ENCODE assay signal across 9 cellular contexts in the genomic region with DNA sequence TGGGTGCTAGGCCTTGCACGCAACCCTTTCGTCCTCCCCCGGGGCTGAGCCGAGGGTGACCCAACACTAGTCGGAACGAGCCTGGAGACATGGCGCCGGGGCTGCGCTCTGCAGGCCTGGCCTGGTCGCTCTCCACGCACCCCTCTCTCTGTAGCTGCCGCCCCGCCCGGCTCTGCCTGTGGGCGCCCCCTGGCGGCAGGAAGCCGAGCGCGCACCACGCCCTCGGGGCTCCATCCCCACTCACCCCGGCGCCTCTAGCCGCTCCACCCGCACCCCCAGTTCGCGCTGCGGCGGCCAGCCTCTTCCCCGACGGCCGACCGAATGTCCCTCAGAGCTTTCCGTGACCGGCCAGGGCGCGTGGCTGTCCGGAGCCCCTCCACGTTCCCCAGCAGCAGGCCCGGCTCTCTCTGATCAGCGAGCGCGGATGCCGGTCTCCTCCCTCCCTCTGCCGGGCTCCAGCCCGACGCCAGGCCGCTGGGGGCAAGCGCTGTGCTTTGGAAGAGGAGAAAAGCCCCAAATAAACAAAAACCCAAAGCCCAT. TPM values are rescaled to one million over a fixed set of nuclear protein-coding genes. Genes with fewer than 3 reads are reported as not detected.
DNase-seq lines count a peak whose midpoint lies in the region; ATAC-seq and TF ChIP-seq lines count a peak whose summit lies in the region.
"Had no signal": no experiment of that assay in that cellular context is flagged by ENCODE, and none has a peak within 500 bp of the region (broad histone marks: within the 10 kb centered on the region; RNA-seq: fewer than 3 reads in every experiment).

No MANE protein-coding gene starts in this region.

- H3F3A ChIP-seq in MM.1S (ENCODE audit: insufficient read depth, low read length), result no peaks in the 10 kb centered on the region

- H2AFZ ChIP-seq in HCT116 (ENCODE audit: low read depth, low read length, poor library complexity, severe bottlenecking), result peak overlapping the region; percentile 88
- H2AFZ ChIP-seq in MM.1S (ENCODE audit: low read length), result peak overlapping the region; percentile 27; the same call in 1 of the 2 replicates

- intact Hi-C loops in HCT116 (cut with micrococcal nuclease) (loop anchor here (1.0 to 5.0 kb wide), 4 partner anchors 56 to 371 kb away; partner anchors contain the start of gene SHTN1), left lung (cut with DNase I) (no loop called here)
- intact Hi-C loops in activated CD4-positive, alpha-beta T cell treated with anti-CD3 and anti-CD28 coated beads for 36 hours (cut with DNase I, micrococcal nuclease), result loop anchor here (2.0 to 10.0 kb wide), 4 partner anchors 35 to 893 kb away; partner anchors contain the start of genes EMX2 (in 1 of the 2), ENO4 (in 1 of the 2) and GFRA1 (in 1 of the 2)

- H3K36me3 Mint-ChIP-seq in activated CD4-positive, alpha-beta T cell treated with anti-CD3 and anti-CD28 coated beads for 36 hours (ENCODE audit: low read depth), result no peaks in the 10 kb centered on the region

- peak; percentile 75 for TF ChIP-seq RAD21 in HCT116 (IDR thresholded peaks at IDR 0.05; ENCODE audit: low read depth)

- H3K9ac ChIP-seq in HCT116 (ENCODE audit: low read length), result no peak overlapping the region
- no peak overlapping the region for H3K9ac ChIP-seq in MM.1S (ENCODE audit: low read length)

- no peak overlapping the region for H3K27ac ChIP-seq in HCT116 (ENCODE audit: low read depth, low read length)
- no peak overlapping the region for H3K27ac ChIP-seq in MM.1S (ENCODE audit: low read length)
- no peak overlapping the region for H3K27ac ChIP-seq in left lung
- H3K27ac ChIP-seq: skin epidermis had no signal

- CTCF ChIA-PET in HCT116 (lab: Charles Lee), result interaction anchor here (0.6 to 17.7 kb wide), 24 partner anchors 8 to 534 kb away, joined by 3 to 629 read pairs (median 4); no protein-coding TSS in a partner anchor
- CTCF ChIA-PET in activated CD4-positive, alpha-beta T cell treated with anti-CD3 and anti-CD28 coated beads for 36 hours (lab: Charles Lee), result interaction anchor here (0.5 to 4.6 kb wide), 22 partner anchors 8 to 512 kb away, joined by 3 to 34 read pairs (median 6); no protein-coding TSS in a partner anchor

- H3K4me3 ChIP-seq in HCT116 (replicated peaks in 1 of 2; ENCODE audit: low read depth in 1 of 2, low read length in 2 of 2), result peak overlapping the region in 1 of 2 experiments; percentile 34; a peak in 2 of 4 replicates
- H3K4me3 ChIP-seq in MM.1S (ENCODE audit: low read length), result no peak overlapping the region
- no peak overlapping the region for H3K4me3 ChIP-seq in choroid plexus epithelial cell (ENCODE audit: low read depth, low read length)
- H3K4me3 ChIP-seq in left lung, result peak overlapping the region in 1 of 2 donors; percentile 14

- H3K9me3 ChIP-seq in HCT116 (ENCODE audit: control insufficient read depth in 1 of 2, insufficient read depth in 1 of 2, low read depth in 1 of 2, low read length in 2 of 2) (no peaks in the 10 kb centered on the region), MM.1S (replicated peaks; ENCODE audit: insufficient read depth, low read length) (no peaks in the 10 kb centered on the region), left lung (no peaks in the 10 kb centered on the region)

- no peaks in the 10 kb centered on the region for H3K9me3 Mint-ChIP-seq in activated CD4-positive, alpha-beta T cell treated with anti-CD3 and anti-CD28 coated beads for 36 hours (ENCODE audit: low read depth)

- H3K4me3 Mint-ChIP-seq in activated CD4-positive, alpha-beta T cell treated with anti-CD3 and anti-CD28 coated beads for 36 hours, result peak overlapping the region; percentile 26

- RAD21 ChIA-PET in HCT116 (lab: Charles Lee; ENCODE audit: low non-redundant PET in 1 of 2, low total read pairs in 2 of 2, uncharacterized antibody in 2 of 2, unreplicated experiment in 2 of 2), result interaction anchor here (1.8 to 4.8 kb wide), 2 partner anchors 371 kb away, joined by 10 to 30 read pairs; no protein-coding TSS in a partner anchor

- peaks cover 74% of the 10 kb centered on the region for H3K27me3 Mint-ChIP-seq in activated CD4-positive, alpha-beta T cell treated with anti-CD3 and anti-CD28 coated beads for 36 hours

- H4K20me1 ChIP-seq in HCT116 (ENCODE audit: insufficient read depth), result no peaks in the 10 kb centered on the region
- no peaks in the 10 kb centered on the region for H4K20me1 ChIP-seq in MM.1S (ENCODE audit: insufficient read depth, low read length)

- peak; percentile 78 to 97 (median 96) for TF ChIP-seq CTCF in HCT116 (IDR thresholded peaks at IDR 0.05 in 2 of 3, conservative IDR thresholded peaks at IDR 0.05 in 1 of 3; ENCODE audit: borderline replicate concordance in 1 of 3, insufficient read depth in 1 of 3, low read depth in 2 of 3, low read length in 2 of 3)
- TF ChIP-seq CTCF in MM.1S (IDR thresholded peaks at IDR 0.05; ENCODE audit: low read length), result peak; percentile 76
- peak; percentile 50 for TF ChIP-seq CTCF in choroid plexus epithelial cell (conservative IDR thresholded peaks at IDR 0.05; ENCODE audit: low read depth, low read length)
- TF ChIP-seq CTCF in left lung (IDR thresholded peaks at IDR 0.05), result peak; percentile 83 to 93

- H3K9me2 ChIP-seq in HCT116 (ENCODE audit: insufficient read depth) (no peaks in the 10 kb centered on the region), MM.1S (replicated peaks; ENCODE audit: insufficient read depth, low read length) (no peaks in the 10 kb centered on the region)

- no TSS peak for BruUV-seq in HCT116 (replicated peaks; lab: Mats Ljungman, UMichigan)

- POLR2A ChIA-PET in HCT116 (lab: Charles Lee), result interaction anchor here (1.0 kb wide), 1 partner anchor 381 kb away, joined by 4 read pairs; no protein-coding TSS in a partner anchor
- POLR2A ChIA-PET in activated CD4-positive, alpha-beta T cell treated with anti-CD3 and anti-CD28 coated beads for 36 hours (lab: Charles Lee), result no interaction called here

- peak; percentile 22 for TF ChIP-seq POLR2A in HCT116 (IDR thresholded peaks at IDR 0.05; ENCODE audit: borderline replicate concordance, extremely low read depth, insufficient read depth, insufficient read length)

- H3K27ac Mint-ChIP-seq in activated CD4-positive, alpha-beta T cell treated with anti-CD3 and anti-CD28 coated beads for 36 hours, result no peak overlapping the region

- peaks cover 2 to 24% of the 10 kb centered on the region in 2 experiments; a peak in 3 of 4 replicates for H3K4me1 ChIP-seq in HCT116 (ENCODE audit: control insufficient read depth in 1 of 2, insufficient read depth in 2 of 2, low read length in 2 of 2)
- H3K4me1 ChIP-seq in MM.1S (ENCODE audit: low read length), result no peaks in the 10 kb centered on the region
- H3K4me1 ChIP-seq in left lung, result peaks cover 6 to 33% of the 10 kb centered on the region in 2 donors

- H3K27me3 ChIP-seq in HCT116 (ENCODE audit: insufficient read depth, low read length), result peaks cover 13% of the 10 kb centered on the region; the same call in 1 of the 2 replicates
- H3K27me3 ChIP-seq in MM.1S (replicated peaks; ENCODE audit: insufficient read depth, low read length), result peaks cover 45% of the 10 kb centered on the region
- peaks cover 96 to 100% of the 10 kb centered on the region in 2 donors for H3K27me3 ChIP-seq in left lung

- no peaks in the 10 kb centered on the region for H3K79me2 ChIP-seq in HCT116 (ENCODE audit: insufficient read depth, low read length)
- H3K79me2 ChIP-seq in MM.1S (ENCODE audit: low read length), result no peaks in the 10 kb centered on the region

- DNase-seq in HCT116 (ENCODE audit: low read depth, low spot score) (no peak), MM.1S (peak; percentile 33), choroid plexus epithelial cell (ENCODE audit: low read depth) (peak; percentile 22), left lung (peak; percentile 54 to 96), NCI-H128 (lab: John Stamatoyannopoulos, UW; ENCODE audit: unreplicated experiment) (no peak)
- DNase-seq in activated CD4-positive, alpha-beta T cell treated with anti-CD3 and anti-CD28 coated beads for 36 hours, result peak; percentile 85
- peak; percentile 61 to 78 for DNase-seq in stimulated activated CD4-positive, alpha-beta T cell treated with anti-CD3 and anti-CD28 coated beads, Interleukin-4, amount 100 ng/mL, for 48 hours (ENCODE audit: low read depth in 2 of 2)

- peak overlapping the region; percentile 70 for H3K4me2 ChIP-seq in HCT116 (ENCODE audit: low read length)
- H3K4me2 ChIP-seq in MM.1S (ENCODE audit: low read depth, low read length), result peak overlapping the region; percentile 53

- H3K36me3 ChIP-seq in HCT116 (ENCODE audit: control insufficient read depth in 1 of 2, insufficient read depth in 2 of 2, low read length in 2 of 2) (no peaks in the 10 kb centered on the region), MM.1S (replicated peaks; ENCODE audit: insufficient read depth, low read length) (no peaks in the 10 kb centered on the region), left lung (no peaks in the 10 kb centered on the region)

- peaks cover 40% of the 10 kb centered on the region for H3K4me1 Mint-ChIP-seq in activated CD4-positive, alpha-beta T cell treated with anti-CD3 and anti-CD28 coated beads for 36 hours

- peak; percentile 88 for ATAC-seq in GM18498 (IDR thresholded peaks at IDR 0.05; ENCODE audit: unreplicated experiment)
- peak; percentile 91 for ATAC-seq in HCT116
- peak; percentile 88 for ATAC-seq in activated CD4-positive, alpha-beta T cell treated with anti-CD3 and anti-CD28 coated beads for 36 hours
- ATAC-seq in left lung, result peak; percentile 96

TF ChIP-seq in HCT116, 20 proteins besides CTCF, POLR2A, EP300 and RAD21:
- TF ChIP-seq EGR1 (IDR thresholded peaks at IDR 0.05; ENCODE audit: low read depth), result no peak
- TF ChIP-seq FOSL1 (IDR thresholded peaks at IDR 0.05; ENCODE audit: low read depth), result no peak
- peak; percentile 69 for TF ChIP-seq YY1 (IDR thresholded peaks at IDR 0.05; ENCODE audit: extremely low read depth, insufficient replicate concordance, low read depth, low read length)
- TF ChIP-seq ZFX (IDR thresholded peaks at IDR 0.05), result peak; percentile 75; the same call in 1 of the 2 replicates
- peak; percentile 93 for TF ChIP-seq TCF7L2 (IDR thresholded peaks at IDR 0.05; ENCODE audit: borderline replicate concordance, extremely low read depth, insufficient read depth, insufficient read length)
- 0 out of 2 replicates have a peak, but pooled peaks have one; percentile 15 for TF ChIP-seq POLR2AphosphoS5 (IDR thresholded peaks at IDR 0.05; ENCODE audit: low read depth, low read length)

RNA-seq across cellular contexts. Expression of gene KCNK18, which starts 29.1 kb away (rescaled TPM):
- total RNA-seq in HCT116 (2021; ENCODE audit: unreplicated experiment) (not detected), left lung (not detected)
- polyA plus RNA-seq in HCT116 (2012), result not detected in 2 replicates
- not detected for total RNA-seq in activated CD4-positive, alpha-beta T cell treated with anti-CD3 and anti-CD28 coated beads for 36 hours

RNA-seq across cellular contexts. Expression of gene VAX1, which starts 30.1 kb away (rescaled TPM):
- total RNA-seq in HCT116 (2021; ENCODE audit: unreplicated experiment), result not detected
- not detected in 2 replicates for polyA plus RNA-seq in HCT116 (2012)
- not detected for total RNA-seq in activated CD4-positive, alpha-beta T cell treated with anti-CD3 and anti-CD28 coated beads for 36 hours
- total RNA-seq in left lung, result not detected

Comparison
In these comparisons a context has a peak if more than half of its experiments do, and no peak if none do; other contexts are left out.
1. DNase-seq: peak in MM.1S (single experiment), activated CD4-positive, alpha-beta T cell treated with anti-CD3 and anti-CD28 coated beads for 36 hours (single experiment), choroid plexus epithelial cell (single experiment), left lung (2 of 2) and stimulated activated CD4-positive, alpha-beta T cell treated with anti-CD3 and anti-CD28 coated beads, Interleukin-4, amount 100 ng/mL, for 48 hours (2 of 2); none in HCT116 (single experiment) and NCI-H128 (single experiment).
2. intact Hi-C loops: an anchor here in HCT116 (1.0 to 5.0 kb wide) and activated CD4-positive, alpha-beta T cell treated with anti-CD3 and anti-CD28 coated beads for 36 hours (2.0 to 10.0 kb wide); none called in left lung.
3. Peak in every context shown above with its lines, with median percentiles within 50 percentile points of each other: ATAC-seq and CTCF ChIP-seq.